Comparison of ENCODE assay signal across 27 cellular contexts in the genomic region with DNA sequence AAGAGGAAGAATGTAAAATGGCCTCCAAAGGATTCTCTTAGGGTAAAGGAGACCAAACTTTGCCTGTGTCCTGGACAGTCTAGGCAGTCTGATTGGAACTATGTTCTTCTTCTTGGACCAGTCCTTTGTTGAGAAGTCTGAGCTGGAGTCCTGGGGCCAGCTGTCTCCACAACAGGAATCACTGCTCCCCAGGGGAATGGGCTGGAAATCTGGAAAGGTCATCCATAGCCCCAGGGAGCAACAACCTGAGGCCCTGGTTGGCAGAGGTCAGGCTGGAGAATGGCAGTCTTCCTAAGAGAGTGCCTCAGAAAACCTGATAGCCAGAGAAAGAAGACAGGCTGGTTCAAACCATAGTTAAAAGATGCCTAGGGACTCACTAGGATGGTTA.
DNase-seq lines count a peak whose midpoint lies in the region; ATAC-seq, FAIRE-seq and TF ChIP-seq lines count a peak whose summit lies in the region.
"Had no signal": no experiment of that assay in that cellular context is flagged by ENCODE, and none has a peak within 500 bp of the region (broad histone marks: within the 10 kb centered on the region; RNA-seq: fewer than 3 reads in every experiment).

No MANE protein-coding gene starts in this region.

- CTCF ChIA-PET in HepG2 (lab: Yijun Ruan, JAX; ENCODE audit: low intra/inter-chr PET ratio, low total read pairs): no interaction called here
- CTCF ChIA-PET in activated CD8-positive, alpha-beta T cell treated with anti-CD3 and anti-CD28 coated beads, Interleukin-2, amount 10 ng/mL, durations not matched to agents 7 days and 5 days (lab: Charles Lee): no interaction called here

- H3K9me3 ChIP-seq in HepG2 (ENCODE audit: low read length) (no peaks in the 10 kb centered on the region), right lobe of liver (no peaks in the 10 kb centered on the region), hepatocyte (ENCODE audit: low read depth) (no peaks in the 10 kb centered on the region)
- H3K9me3 ChIP-seq: BLaER1 treated with 17β-estradiol and CSF1 and Interleukin-3, amounts not matched to agents 10 nM and 100 nM; Peyer's patch had no signal

- POLR2A ChIA-PET in HepG2 (lab: Yijun Ruan, JAX): interaction anchor here (1.1 to 1.3 kb wide), 2 partner anchors 13 to 17 kb away, joined by 4 to 8 read pairs; no protein-coding TSS in a partner anchor
- POLR2A ChIA-PET in activated CD8-positive, alpha-beta T cell treated with anti-CD3 and anti-CD28 coated beads, Interleukin-2, amount 10 ng/mL, durations not matched to agents 7 days and 5 days (lab: Charles Lee): no interaction called here

- no peak overlapping the region for H3K27ac Mint-ChIP-seq in activated CD8-positive, alpha-beta T cell treated with anti-CD3 and anti-CD28 coated beads, Interleukin-2, amount 10 ng/mL, durations not matched to agents 7 days and 5 days
- H3K27ac Mint-ChIP-seq: CD8-positive, alpha-beta T cell; T-cell had no signal

- H3K4me2 ChIP-seq in HepG2 (ENCODE audit: low read depth, low read length) (no peak overlapping the region), hepatocyte (no peak overlapping the region)
- H3K4me2 ChIP-seq: BLaER1 treated with 17β-estradiol and CSF1 and Interleukin-3, amounts not matched to agents 10 nM and 100 nM had no signal

- no peaks in the 10 kb centered on the region for H3K36me3 Mint-ChIP-seq in activated CD8-positive, alpha-beta T cell treated with anti-CD3 and anti-CD28 coated beads, Interleukin-2, amount 10 ng/mL, durations not matched to agents 7 days and 5 days (ENCODE audit: low read depth)
- H3K36me3 Mint-ChIP-seq: CD8-positive, alpha-beta T cell; T-cell had no signal

- peaks cover 100% of the 10 kb centered on the region for H3K4me1 ChIP-seq in HepG2 (ENCODE audit: insufficient read depth, low read length)
- H3K4me1 ChIP-seq in right lobe of liver: peaks cover 0 to 59% (median 22%) of the 10 kb centered on the region in 4 donors
- peaks cover 61% of the 10 kb centered on the region for H3K4me1 ChIP-seq in hepatocyte (ENCODE audit: insufficient read depth)

- TF ChIP-seq RAD21 in HepG2 (CRISPR knock-in tag; IDR thresholded peaks at IDR 0.05): no peak

- no TSS peak for BruUV-seq in HepG2 (replicated peaks; lab: Mats Ljungman, UMichigan)

- TF ChIP-seq POLR2A in HepG2 (IDR thresholded peaks at IDR 0.05; ENCODE audit: insufficient read depth in 1 of 2, low read depth in 2 of 2, low read length in 2 of 2) (no peak), right lobe of liver (IDR thresholded peaks at IDR 0.05) (no peak)

- no peak for FAIRE-seq in HepG2 (lab: Jason Lieb, UNC)
- FAIRE-seq: GM19239, H54 had no signal

- in situ Hi-C loops in HepG2 (cut with HindIII; ENCODE audit: extremely low pct_ligation_motif_present, low pct_unique_long_range_greater_than_20kb): no loop called here

- H3K9me3 Mint-ChIP-seq in activated CD8-positive, alpha-beta T cell treated with anti-CD3 and anti-CD28 coated beads, Interleukin-2, amount 10 ng/mL, durations not matched to agents 7 days and 5 days (ENCODE audit: insufficient read depth): no peaks in the 10 kb centered on the region
- H3K9me3 Mint-ChIP-seq: CD8-positive, alpha-beta T cell; T-cell had no signal

- ATAC-seq in HepG2 (no peak), right lobe of liver (no peak)
- ATAC-seq in activated CD8-positive, alpha-beta T cell treated with anti-CD3 and anti-CD28 coated beads, Interleukin-2, amount 10 ng/mL, durations not matched to agents 7 days and 5 days: no peak
- ATAC-seq: CD8-positive, alpha-beta T cell; T-cell had no signal

- TF ChIP-seq CTCF in HepG2 (CRISPR knock-in tag; IDR thresholded peaks at IDR 0.05) (no peak), right lobe of liver (IDR thresholded peaks at IDR 0.05) (no peak), hepatocyte (IDR thresholded peaks at IDR 0.05; ENCODE audit: poor library complexity) (no peak)

- DNase-seq in HepG2 (ENCODE audit: low spot score): no peak
- no peak for DNase-seq in right lobe of liver
- DNase-seq in NCI-H69 (lab: John Stamatoyannopoulos, UW): peak; percentile 42
- no peak for DNase-seq in hepatocyte (ENCODE audit: low spot score)
- DNase-seq in NCI-H2081 (lab: John Stamatoyannopoulos, UW): no peak
- no peak for DNase-seq in activated CD8-positive, alpha-beta T cell treated with anti-CD3 and anti-CD28 coated beads, Interleukin-2, amount 10 ng/mL, durations not matched to agents 7 days and 5 days
- no peak for DNase-seq in CD1c-positive myeloid dendritic cell (ENCODE audit: extremely low spot score)
- DNase-seq: AML-193; Calu3; CD8-positive, alpha-beta T cell; DMS153; DND-41; Karpas-422; MV-4-11; NCI-H1105; NCI-H146; NCI-H1930; NCI-H446; NCI-H526; OCI-M1; SIG-M5; T-cell had no signal

- no peaks in the 10 kb centered on the region for H3K79me2 ChIP-seq in HepG2 (ENCODE audit: insufficient read depth, low read length)
- H3K79me2 ChIP-seq in hepatocyte: no peaks in the 10 kb centered on the region

- intact Hi-C loops in HepG2 (cut with micrococcal nuclease; ENCODE audit: unreplicated experiment): no loop called here
- intact Hi-C loops in right lobe of liver (cut with DNase I): no loop called here

- no peak overlapping the region for H3K4me3 Mint-ChIP-seq in activated CD8-positive, alpha-beta T cell treated with anti-CD3 and anti-CD28 coated beads, Interleukin-2, amount 10 ng/mL, durations not matched to agents 7 days and 5 days
- H3K4me3 Mint-ChIP-seq: CD8-positive, alpha-beta T cell; T-cell had no signal

- H2AFZ ChIP-seq in HepG2 (ENCODE audit: low read length): no peak overlapping the region
- H2AFZ ChIP-seq in hepatocyte: no peak overlapping the region

- no peak overlapping the region for H3K27ac ChIP-seq in HepG2 (ENCODE audit: extremely low read length, insufficient read depth, low read length)
- H3K27ac ChIP-seq in right lobe of liver: no peak overlapping the region
- peak overlapping the region; percentile 90 for H3K27ac ChIP-seq in hepatocyte
- H3K27ac ChIP-seq: BLaER1 treated with 17β-estradiol and CSF1 and Interleukin-3, amounts not matched to agents 10 nM and 100 nM; HL-60 had no signal

- no peaks in the 10 kb centered on the region for H3K4me1 Mint-ChIP-seq in activated CD8-positive, alpha-beta T cell treated with anti-CD3 and anti-CD28 coated beads, Interleukin-2, amount 10 ng/mL, durations not matched to agents 7 days and 5 days (ENCODE audit: low read depth)
- H3K4me1 Mint-ChIP-seq: T-cell had no signal

- TF ChIP-seq EP300 in HepG2 (IDR thresholded peaks at IDR 0.05; ENCODE audit: low read depth in 2 of 2, low read length in 2 of 2): no peak
- TF ChIP-seq EP300 in HepG2 (CRISPR knock-in tag; IDR thresholded peaks at IDR 0.05; ENCODE audit: borderline replicate concordance): no peak

- H3K4me3 ChIP-seq in HepG2 (replicated peaks in 1 of 3; ENCODE audit: insufficient read depth in 1 of 3, low read depth in 2 of 3, low read length in 3 of 3) (no peak overlapping the region), right lobe of liver (no peak overlapping the region), hepatocyte (no peak overlapping the region)
- H3K4me3 ChIP-seq: BLaER1 treated with 17β-estradiol and CSF1 and Interleukin-3, amounts not matched to agents 10 nM and 100 nM; Peyer's patch had no signal

- H3K27me3 Mint-ChIP-seq in activated CD8-positive, alpha-beta T cell treated with anti-CD3 and anti-CD28 coated beads, Interleukin-2, amount 10 ng/mL, durations not matched to agents 7 days and 5 days (ENCODE audit: low read depth): peaks cover 27% of the 10 kb centered on the region

- no peaks in the 10 kb centered on the region for H3K36me3 ChIP-seq in HepG2 (replicated peaks in 1 of 2; ENCODE audit: control insufficient read depth in 1 of 2, insufficient read depth in 2 of 2, low read length in 2 of 2)
- H3K36me3 ChIP-seq in right lobe of liver: no peaks in the 10 kb centered on the region
- H3K36me3 ChIP-seq in hepatocyte (replicated peaks; ENCODE audit: insufficient read depth, low read depth): no peaks in the 10 kb centered on the region
- H3K36me3 ChIP-seq: BLaER1 treated with 17β-estradiol and CSF1 and Interleukin-3, amounts not matched to agents 10 nM and 100 nM; Peyer's patch had no signal

- no peaks in the 10 kb centered on the region for H3K27me3 ChIP-seq in HepG2 (ENCODE audit: control insufficient read depth in 1 of 2, insufficient read depth in 2 of 2, low read length in 2 of 2)
- no peaks in the 10 kb centered on the region for H3K27me3 ChIP-seq in right lobe of liver
- H3K27me3 ChIP-seq in hepatocyte: no peaks in the 10 kb centered on the region
- H3K27me3 ChIP-seq: BLaER1 treated with 17β-estradiol and CSF1 and Interleukin-3, amounts not matched to agents 10 nM and 100 nM; Peyer's patch had no signal

- H4K20me1 ChIP-seq in HepG2 (ENCODE audit: insufficient read depth, low read length) (no peaks in the 10 kb centered on the region), hepatocyte (ENCODE audit: insufficient read depth, poor library complexity, severe bottlenecking) (no peaks in the 10 kb centered on the region)
- H4K20me1 ChIP-seq: BLaER1 treated with 17β-estradiol and CSF1 and Interleukin-3, amounts not matched to agents 10 nM and 100 nM had no signal

- no peak overlapping the region for H3K9ac ChIP-seq in HepG2 (ENCODE audit: insufficient read depth, low read depth, low read length)
- H3K9ac ChIP-seq: BLaER1 treated with 17β-estradiol and CSF1 and Interleukin-3, amounts not matched to agents 10 nM and 100 nM had no signal

- no peaks in the 10 kb centered on the region for H3K9me2 ChIP-seq in hepatocyte (replicated peaks; ENCODE audit: insufficient read depth)

TF ChIP-seq in HepG2, 621 proteins besides CTCF, POLR2A, EP300 and RAD21:
- TF ChIP-seq ZFP90 (CRISPR knock-in tag; IDR thresholded peaks at IDR 0.05; ENCODE audit: borderline replicate concordance) (peak; percentile 9; the same call in 1 of the 2 replicates), ZNF501 (CRISPR knock-in tag; IDR thresholded peaks at IDR 0.05) (no peak), SALL2 (CRISPR knock-in tag; IDR thresholded peaks at IDR 0.05) (no peak)
